In genomic region chr19:2395293-2395829, GRCh38 we compare ENCODE assay signal across 12 cellular contexts. TPM values are rescaled to one million over a fixed set of nuclear protein-coding genes. Genes with fewer than 3 reads are reported as not detected.
"Had no signal": no experiment of that assay in that cellular context is flagged by ENCODE, and none has a peak within 500 bp of the region (broad histone marks: within the 10 kb centered on the region; RNA-seq: fewer than 3 reads in every experiment).

No MANE protein-coding gene starts in this region.

RNA-seq across cellular contexts. Expression of gene TMPRSS9, which starts 35.3 kb away (rescaled TPM):
- total RNA-seq: ascending aorta; cardiac muscle cell; endothelial cell of umbilical vein; fibroblast of lung; fibroblast of villous mesenchyme; left cardiac atrium; lower leg skin; naive thymus-derived CD4-positive, alpha-beta T cell; T-helper 1 cell treated with Interleukin-12 subunit alpha and Interleukin-12 subunit beta and Interleukin-4 antibody, amounts not matched to agents 30 ng/mL and 1 ng/mL, for 36 hours had no signal
- polyA plus RNA-seq: cardiac muscle cell; endothelial cell of umbilical vein; fibroblast of lung; hepatocyte; keratinocyte; naive thymus-derived CD4-positive, alpha-beta T cell; right cardiac atrium had no signal
